3 cellular contexts compared by ENCODE assay signal in the genomic region with DNA sequence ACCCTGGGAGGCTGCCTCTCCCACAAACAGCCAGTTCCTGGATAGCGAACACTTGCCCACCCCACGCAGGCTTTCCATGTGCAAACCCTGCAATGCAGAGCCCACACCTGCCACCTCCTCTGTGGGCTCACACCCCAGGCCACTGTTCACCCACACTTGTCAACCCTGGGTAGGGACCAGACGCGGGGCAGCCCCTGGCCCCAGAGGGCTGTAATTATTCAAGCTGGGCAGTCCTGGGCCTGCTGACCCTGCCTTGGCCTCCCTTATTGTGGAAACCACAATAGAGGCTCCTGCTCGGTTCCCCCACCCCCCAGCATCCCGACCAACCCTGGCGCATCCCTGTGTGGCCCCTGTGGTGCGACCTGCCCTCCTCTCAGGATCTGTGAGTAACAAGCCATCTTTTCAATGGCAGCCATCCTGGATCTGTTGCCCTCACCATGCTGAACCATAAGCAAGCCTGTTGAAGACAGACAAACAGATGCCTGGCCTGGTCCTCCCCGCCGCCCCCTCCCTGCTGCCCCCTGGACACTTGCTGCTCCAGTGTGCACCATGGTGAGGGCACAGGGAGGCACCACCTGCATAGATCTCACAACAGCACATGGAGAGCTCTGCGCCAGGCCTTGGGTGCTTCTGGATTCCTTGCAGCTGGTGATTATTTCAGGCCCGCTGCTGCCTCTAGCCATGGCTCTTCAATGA.
TF ChIP-seq lines count a peak whose summit lies in the region.

No MANE protein-coding gene starts in this region.

TF ChIP-seq in SK-N-SH, 30 proteins besides CTCF, POLR2A, EP300 and RAD21 (continued from another document):
- TF ChIP-seq JUND (IDR thresholded peaks at IDR 0.05) (no peak), FOXM1 (IDR thresholded peaks at IDR 0.05; ENCODE audit: low read depth) (no peak), ELF1 (IDR thresholded peaks at IDR 0.05) (no peak), TAF1 (IDR thresholded peaks at IDR 0.05; ENCODE audit: borderline replicate concordance, low read depth, low read length) (no peak), SMC3 (IDR thresholded peaks at IDR 0.05; ENCODE audit: low read depth, low read length) (no peak), YY1 (IDR thresholded peaks at IDR 0.05; ENCODE audit: low read depth) (no peak), PBX3 (IDR thresholded peaks at IDR 0.05) (no peak), NRF1 (IDR thresholded peaks at IDR 0.05; ENCODE audit: low read depth, low read length) (no peak), FOSL2 (IDR thresholded peaks at IDR 0.05; ENCODE audit: borderline replicate concordance, low read depth) (no peak)
- TF ChIP-seq, protein P1, sequence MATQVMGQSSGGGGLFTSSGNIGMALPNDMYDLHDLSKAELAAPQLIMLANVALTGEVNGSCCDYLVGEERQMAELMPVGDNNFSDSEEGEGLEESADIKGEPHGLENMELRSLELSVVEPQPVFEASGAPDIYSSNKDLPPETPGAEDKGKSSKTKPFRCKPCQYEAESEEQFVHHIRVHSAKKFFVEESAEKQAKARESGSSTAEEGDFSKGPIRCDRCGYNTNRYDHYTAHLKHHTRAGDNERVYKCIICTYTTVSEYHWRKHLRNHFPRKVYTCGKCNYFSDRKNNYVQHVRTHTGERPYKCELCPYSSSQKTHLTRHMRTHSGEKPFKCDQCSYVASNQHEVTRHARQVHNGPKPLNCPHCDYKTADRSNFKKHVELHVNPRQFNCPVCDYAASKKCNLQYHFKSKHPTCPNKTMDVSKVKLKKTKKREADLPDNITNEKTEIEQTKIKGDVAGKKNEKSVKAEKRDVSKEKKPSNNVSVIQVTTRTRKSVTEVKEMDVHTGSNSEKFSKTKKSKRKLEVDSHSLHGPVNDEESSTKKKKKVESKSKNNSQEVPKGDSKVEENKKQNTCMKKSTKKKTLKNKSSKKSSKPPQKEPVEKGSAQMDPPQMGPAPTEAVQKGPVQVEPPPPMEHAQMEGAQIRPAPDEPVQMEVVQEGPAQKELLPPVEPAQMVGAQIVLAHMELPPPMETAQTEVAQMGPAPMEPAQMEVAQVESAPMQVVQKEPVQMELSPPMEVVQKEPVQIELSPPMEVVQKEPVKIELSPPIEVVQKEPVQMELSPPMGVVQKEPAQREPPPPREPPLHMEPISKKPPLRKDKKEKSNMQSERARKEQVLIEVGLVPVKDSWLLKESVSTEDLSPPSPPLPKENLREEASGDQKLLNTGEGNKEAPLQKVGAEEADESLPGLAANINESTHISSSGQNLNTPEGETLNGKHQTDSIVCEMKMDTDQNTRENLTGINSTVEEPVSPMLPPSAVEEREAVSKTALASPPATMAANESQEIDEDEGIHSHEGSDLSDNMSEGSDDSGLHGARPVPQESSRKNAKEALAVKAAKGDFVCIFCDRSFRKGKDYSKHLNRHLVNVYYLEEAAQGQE (IDR thresholded peaks at IDR 0.05; ENCODE audit: low read depth, low read length) = no peak
- TF ChIP-seq, protein P2, sequence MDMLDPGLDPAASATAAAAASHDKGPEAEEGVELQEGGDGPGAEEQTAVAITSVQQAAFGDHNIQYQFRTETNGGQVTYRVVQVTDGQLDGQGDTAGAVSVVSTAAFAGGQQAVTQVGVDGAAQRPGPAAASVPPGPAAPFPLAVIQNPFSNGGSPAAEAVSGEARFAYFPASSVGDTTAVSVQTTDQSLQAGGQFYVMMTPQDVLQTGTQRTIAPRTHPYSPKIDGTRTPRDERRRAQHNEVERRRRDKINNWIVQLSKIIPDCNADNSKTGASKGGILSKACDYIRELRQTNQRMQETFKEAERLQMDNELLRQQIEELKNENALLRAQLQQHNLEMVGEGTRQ (IDR thresholded peaks at IDR 0.05; ENCODE audit: borderline replicate concordance, low read depth, low read length) = no peak

TF ChIP-seq in SK-N-SH treated with all-trans-retinoic acid at 6 μM for 48 hours, 23 proteins besides CTCF, POLR2A, EP300 and RAD21 (continued from another document and continues in another):
- TF ChIP-seq TSHZ2 (CRISPR knock-in tag; IDR thresholded peaks at IDR 0.05) (no peak), PPARA (CRISPR knock-in tag; IDR thresholded peaks at IDR 0.05; ENCODE audit: borderline replicate concordance) (no peak), RARB (CRISPR knock-in tag; IDR thresholded peaks at IDR 0.05) (no peak), CSRNP3 (CRISPR knock-in tag; IDR thresholded peaks at IDR 0.05) (no peak), ZC3H10 (CRISPR knock-in tag; IDR thresholded peaks at IDR 0.05) (no peak), ZFP30 (CRISPR knock-in tag; IDR thresholded peaks at IDR 0.05) (no peak), GLIS3 (CRISPR knock-in tag; IDR thresholded peaks at IDR 0.05) (no peak), TOX (CRISPR knock-in tag; IDR thresholded peaks at IDR 0.05; ENCODE audit: borderline replicate concordance) (no peak), ZNF565 (CRISPR knock-in tag; conservative IDR thresholded peaks at IDR 0.05; ENCODE audit: low read depth) (no peak)
- TF ChIP-seq, protein P3, sequence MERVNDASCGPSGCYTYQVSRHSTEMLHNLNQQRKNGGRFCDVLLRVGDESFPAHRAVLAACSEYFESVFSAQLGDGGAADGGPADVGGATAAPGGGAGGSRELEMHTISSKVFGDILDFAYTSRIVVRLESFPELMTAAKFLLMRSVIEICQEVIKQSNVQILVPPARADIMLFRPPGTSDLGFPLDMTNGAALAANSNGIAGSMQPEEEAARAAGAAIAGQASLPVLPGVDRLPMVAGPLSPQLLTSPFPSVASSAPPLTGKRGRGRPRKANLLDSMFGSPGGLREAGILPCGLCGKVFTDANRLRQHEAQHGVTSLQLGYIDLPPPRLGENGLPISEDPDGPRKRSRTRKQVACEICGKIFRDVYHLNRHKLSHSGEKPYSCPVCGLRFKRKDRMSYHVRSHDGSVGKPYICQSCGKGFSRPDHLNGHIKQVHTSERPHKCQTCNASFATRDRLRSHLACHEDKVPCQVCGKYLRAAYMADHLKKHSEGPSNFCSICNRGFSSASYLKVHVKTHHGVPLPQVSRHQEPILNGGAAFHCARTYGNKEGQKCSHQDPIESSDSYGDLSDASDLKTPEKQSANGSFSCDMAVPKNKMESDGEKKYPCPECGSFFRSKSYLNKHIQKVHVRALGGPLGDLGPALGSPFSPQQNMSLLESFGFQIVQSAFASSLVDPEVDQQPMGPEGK (CRISPR knock-in tag; IDR thresholded peaks at IDR 0.05; ENCODE audit: borderline replicate concordance) = no peak

TF ChIP-seq in GM23338, 12 proteins besides CTCF, POLR2A, EP300 and RAD21 (continued from another document):
- TF ChIP-seq ZNF462 (CRISPR knock-in tag; IDR thresholded peaks at IDR 0.05) (no peak), ZNF331 (CRISPR knock-in tag; IDR thresholded peaks at IDR 0.05; ENCODE audit: low read depth) (no peak), JUNB (IDR thresholded peaks at IDR 0.05; ENCODE audit: unreplicated experiment) (no peak), ZNF114 (CRISPR knock-in tag; IDR thresholded peaks at IDR 0.05) (no peak), EZH2 (IDR thresholded peaks at IDR 0.05; ENCODE audit: low read depth, unreplicated experiment) (no peak), POLR2AphosphoS5 (IDR thresholded peaks at IDR 0.05; ENCODE audit: low read depth) (no peak), NANOG (IDR thresholded peaks at IDR 0.05; ENCODE audit: borderline replicate concordance) (no peak), ETS1 (IDR thresholded peaks at IDR 0.05) (no peak)
- TF ChIP-seq, protein P1 (IDR thresholded peaks at IDR 0.05; ENCODE audit: unreplicated experiment) = no peak
